Comparison of ENCODE assay signal across 12 cellular contexts in the genomic region with DNA sequence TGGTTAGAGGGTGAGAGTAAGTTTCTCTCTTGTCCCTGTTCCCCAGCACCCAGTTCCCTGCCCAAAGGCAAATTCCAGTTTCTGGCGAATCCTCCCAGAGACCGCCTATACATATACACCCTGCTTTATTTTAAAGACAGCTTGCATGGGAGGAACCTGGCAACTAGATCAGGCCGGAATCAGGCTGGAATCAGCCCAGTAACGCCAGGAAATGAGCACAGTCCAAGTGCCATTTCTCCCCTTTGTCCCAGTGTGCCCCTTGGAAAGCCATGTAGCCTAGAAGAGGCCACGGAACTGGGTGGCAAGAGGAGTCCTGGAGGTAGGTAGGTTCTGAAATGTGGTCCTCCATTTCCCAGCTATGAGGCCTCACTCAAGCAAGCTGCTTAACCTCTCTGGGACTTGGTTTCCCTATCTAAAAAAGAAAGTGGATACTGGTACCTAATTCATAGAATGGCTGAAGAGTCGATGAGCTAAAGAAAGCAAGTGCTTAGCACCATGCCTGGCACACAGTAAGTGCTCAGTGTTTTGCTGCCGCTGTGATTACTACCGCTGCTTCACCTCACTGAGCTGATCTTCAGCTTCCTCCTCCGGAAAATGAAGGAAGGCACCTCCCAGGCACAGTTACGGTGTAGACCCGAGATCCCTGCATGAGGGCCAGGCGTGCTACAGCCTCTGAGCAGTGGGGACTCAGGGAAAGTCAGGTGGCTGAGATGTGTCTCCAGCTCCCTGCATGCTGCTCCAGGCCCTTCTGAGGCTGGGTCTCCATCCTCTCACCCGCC. TPM values are rescaled to one million over a fixed set of nuclear protein-coding genes. Genes with fewer than 3 reads are reported as not detected.
DNase-seq lines count a peak whose midpoint lies in the region; ATAC-seq and TF ChIP-seq lines count a peak whose summit lies in the region.
"Had no signal": no experiment of that assay in that cellular context is flagged by ENCODE, and none has a peak within 500 bp of the region (broad histone marks: within the 10 kb centered on the region; RNA-seq: fewer than 3 reads in every experiment).

No MANE protein-coding gene starts in this region.

- no peak overlapping the region for H3K4me2 ChIP-seq in mesenchymal stem cell (ENCODE audit: low read length, poor library complexity, severe bottlenecking)

- peak overlapping the region; percentile 70 for H3K9ac ChIP-seq in mesenchymal stem cell (ENCODE audit: low read length)

- CTCF ChIA-PET in activated naive CD4-positive, alpha-beta T cell treated with anti-CD3 and anti-CD28 coated beads for 36 hours (lab: Charles Lee), result interaction anchor here (0.7 to 2.1 kb wide), 2 partner anchors 34 to 39 kb away, joined by 3 to 9 read pairs; no protein-coding TSS in a partner anchor

- no peaks in the 10 kb centered on the region for H3K27me3 Mint-ChIP-seq in activated naive CD4-positive, alpha-beta T cell treated with anti-CD3 and anti-CD28 coated beads for 36 hours (ENCODE audit: low read depth)

- peaks cover 36% of the 10 kb centered on the region for H3K79me1 ChIP-seq in mesenchymal stem cell (replicated peaks; ENCODE audit: low read length, poor library complexity, severe bottlenecking)

- peaks cover 60% of the 10 kb centered on the region for H3K4me1 Mint-ChIP-seq in activated naive CD4-positive, alpha-beta T cell treated with anti-CD3 and anti-CD28 coated beads for 36 hours (ENCODE audit: low read depth)

- peaks cover 12 to 23% of the 10 kb centered on the region in 2 donors for H3K4me1 ChIP-seq in ascending aorta
- H3K4me1 ChIP-seq in mesenchymal stem cell (ENCODE audit: control insufficient read depth, insufficient read depth, low read depth, low read length), result peaks cover 20% of the 10 kb centered on the region
- H3K4me1 ChIP-seq in thoracic aorta (ENCODE audit: control insufficient read depth in 1 of 2, low read depth in 2 of 2), result peaks cover 21 to 50% of the 10 kb centered on the region in 2 donors

- H3K9me3 ChIP-seq in ascending aorta (no peaks in the 10 kb centered on the region), mesenchymal stem cell (ENCODE audit: control insufficient read depth, low read length) (no peaks in the 10 kb centered on the region), thoracic aorta (no peaks in the 10 kb centered on the region)

- H3K27ac Mint-ChIP-seq in activated naive CD4-positive, alpha-beta T cell treated with anti-CD3 and anti-CD28 coated beads for 36 hours, result peak overlapping the region; percentile 68

- intact Hi-C loops in activated naive CD4-positive, alpha-beta T cell treated with anti-CD3 and anti-CD28 coated beads for 36 hours (cut with micrococcal nuclease), result loop anchor here (1.0 kb wide), 1 partner anchor 38 kb away; no protein-coding TSS in a partner anchor
- intact Hi-C loops in ascending aorta (cut with DNase I), result loop anchor here (1.0 to 2.0 kb wide), 3 partner anchors 20 to 52 kb away; partner anchors contain the start of gene PITPNM2

- peak overlapping the region; percentile 3 to 33 for H2BK12ac ChIP-seq in mesenchymal stem cell (ENCODE audit: low read length in 2 of 2)

- H3K23ac ChIP-seq in mesenchymal stem cell (ENCODE audit: low read length in 2 of 2), result peak overlapping the region in 1 of 2 experiments; percentile 29

- H3K4me3 Mint-ChIP-seq in activated naive CD4-positive, alpha-beta T cell treated with anti-CD3 and anti-CD28 coated beads for 36 hours, result peak overlapping the region; percentile 40
- H3K4me3 Mint-ChIP-seq: T-helper 2 cell treated with Interferon-gamma antibody and Interleukin-4, amounts not matched to agents 5 μg/mL and 100 μg/mL, for 36 hours had no signal

- TF ChIP-seq CTCF in ascending aorta (IDR thresholded peaks at IDR 0.05), result no peak
- TF ChIP-seq CTCF in thoracic aorta (IDR thresholded peaks at IDR 0.05), result no peak

- H3K4me3 ChIP-seq in ascending aorta (no peak overlapping the region), mesenchymal stem cell (ENCODE audit: insufficient read depth in 1 of 2, low read depth in 1 of 2, low read length in 2 of 2) (peak overlapping the region in 1 of 2 experiments; percentile 48), thoracic aorta (no peak overlapping the region)
- H3K4me3 ChIP-seq: cardiac muscle cell had no signal

- H2AK5ac ChIP-seq in mesenchymal stem cell (ENCODE audit: low read length, severe bottlenecking), result peak overlapping the region; percentile 5

- H3K27me3 ChIP-seq in ascending aorta (no peaks in the 10 kb centered on the region), mesenchymal stem cell (ENCODE audit: control insufficient read depth in 1 of 2, insufficient read depth in 1 of 2, low read length in 2 of 2) (no peaks in the 10 kb centered on the region), thoracic aorta (replicated peaks; ENCODE audit: insufficient read depth) (no peaks in the 10 kb centered on the region)
- H3K27me3 ChIP-seq: cardiac muscle cell had no signal

- no peak overlapping the region for H2BK5ac ChIP-seq in mesenchymal stem cell (ENCODE audit: low read depth, low read length, poor library complexity, severe bottlenecking)

- H3K18ac ChIP-seq in mesenchymal stem cell (ENCODE audit: low read depth in 1 of 2, low read length in 2 of 2), result peak overlapping the region in 1 of 2 experiments; percentile 40

- H2BK120ac ChIP-seq in mesenchymal stem cell (ENCODE audit: low read depth, low read length), result no peak overlapping the region

- no peak overlapping the region for H4K8ac ChIP-seq in mesenchymal stem cell (ENCODE audit: low read length)

- peak overlapping the region; percentile 5 to 24 for H3K4ac ChIP-seq in mesenchymal stem cell (ENCODE audit: low read depth in 1 of 2, low read length in 2 of 2)

- H3K27ac ChIP-seq in ascending aorta (peak overlapping the region; percentile 61 to 70), mesenchymal stem cell (ENCODE audit: low read length, poor library complexity, severe bottlenecking) (no peak overlapping the region), thoracic aorta (peak overlapping the region; percentile 73 to 74)
- H3K27ac ChIP-seq: cardiac muscle cell had no signal

- H3K36me3 Mint-ChIP-seq in activated naive CD4-positive, alpha-beta T cell treated with anti-CD3 and anti-CD28 coated beads for 36 hours (ENCODE audit: low read depth), result peaks cover 1% of the 10 kb centered on the region

- no peak for ATAC-seq in thoracic aorta (ENCODE audit: insufficient number of reproducible peaks, low FRiP score, low read depth)

- DNase-seq in activated naive CD4-positive, alpha-beta T cell treated with anti-CD3 and anti-CD28 coated beads for 36 hours, result peak; percentile 16
- DNase-seq in activated naive CD4-positive, alpha-beta T cell treated with anti-CD3 and anti-CD28 coated beads, Interleukin-2, amount 50 U/mL, for 16 hours, result no peak
- DNase-seq in ascending aorta (ENCODE audit: low spot score in 2 of 2) (no peak), mesenchymal stem cell (no peak), thoracic aorta (ENCODE audit: low spot score) (no peak), GM03348 (ENCODE audit: low spot score) (no peak), NCI-H446 treated with DMSO at 0.1 percent for 48 hours (lab: John Stamatoyannopoulos, UW) (no peak), NCI-H1417 (lab: John Stamatoyannopoulos, UW) (no peak)
- DNase-seq: KBM-7, NCI-H2029 treated with DMSO at 0.1 percent for 48 hours had no signal

- H2AFZ ChIP-seq in mesenchymal stem cell (ENCODE audit: low read depth, low read length), result no peak overlapping the region

- no peak overlapping the region for H4K91ac ChIP-seq in mesenchymal stem cell (ENCODE audit: low read length)

- no peak overlapping the region for H2BK15ac ChIP-seq in mesenchymal stem cell (ENCODE audit: low read depth, poor library complexity, severe bottlenecking)

- over 99% methylated on average over 13 of the region's 13 CpGs for WGBS in mesenchymal stem cell

- no peaks in the 10 kb centered on the region for H3K9me3 Mint-ChIP-seq in activated naive CD4-positive, alpha-beta T cell treated with anti-CD3 and anti-CD28 coated beads for 36 hours
- H3K9me3 Mint-ChIP-seq: T-helper 2 cell treated with Interferon-gamma antibody and Interleukin-4, amounts not matched to agents 5 μg/mL and 100 μg/mL, for 36 hours had no signal

- H3K36me3 ChIP-seq in ascending aorta (no peaks in the 10 kb centered on the region), mesenchymal stem cell (ENCODE audit: control insufficient read depth in 1 of 2, insufficient read depth in 2 of 2, low read depth in 1 of 2, low read length in 2 of 2) (no peaks in the 10 kb centered on the region), thoracic aorta (no peaks in the 10 kb centered on the region)
- H3K36me3 ChIP-seq: cardiac muscle cell had no signal

- peak overlapping the region in 1 of 2 experiments; percentile 23 for H3K14ac ChIP-seq in mesenchymal stem cell (ENCODE audit: low read length in 2 of 2)

RNA-seq across cellular contexts. Expression of gene PITPNM2, which starts 36.4 kb away (rescaled TPM):
- 10 to 100 TPM; 15.4 TPM for total RNA-seq in activated naive CD4-positive, alpha-beta T cell treated with anti-CD3 and anti-CD28 coated beads for 36 hours
- total RNA-seq in ascending aorta, result 8.4 TPM
- polyA plus RNA-seq in mesenchymal stem cell (2013, experiment 1 of 2), result 4.4 TPM
- polyA plus RNA-seq in mesenchymal stem cell (2013, experiment 2 of 2), result 4.2 TPM
- total RNA-seq in thoracic aorta, result 10 to 100 TPM in 1 of 2 donors, 1 to 10 TPM in 1; 7.9 to 14.3 TPM
